8 cellular contexts compared by ENCODE assay signal in genomic region chr12:93569301-93569655, GRCh38.
DNase-seq lines count a peak whose midpoint lies in the region; ATAC-seq and TF ChIP-seq lines count a peak whose summit lies in the region.

No MANE protein-coding gene starts in this region.

- H3K4me3 Mint-ChIP-seq in T-helper 2 cell treated with Interferon-gamma antibody and Interleukin-4, amounts not matched to agents 5 μg/mL and 100 μg/mL, for 36 hours, result peak overlapping the region; percentile 92

- DNase-seq in T-helper 2 cell treated with Interferon-gamma antibody and Interleukin-4, amounts not matched to agents 5 μg/mL and 100 μg/mL, for 36 hours (ENCODE audit: low spot score), result no peak
- DNase-seq in T-helper 2 cell, result no peak
- no peak for DNase-seq in NCI-H187 (lab: John Stamatoyannopoulos, UW)

- H3K27ac Mint-ChIP-seq in T-helper 2 cell treated with Interferon-gamma antibody and Interleukin-4, amounts not matched to agents 5 μg/mL and 100 μg/mL, for 36 hours, result peak overlapping the region; percentile 52

- no peaks in the 10 kb centered on the region for H3K9me3 Mint-ChIP-seq in T-helper 2 cell treated with Interferon-gamma antibody and Interleukin-4, amounts not matched to agents 5 μg/mL and 100 μg/mL, for 36 hours

- H3K27me3 ChIP-seq in iPS-15b (ENCODE audit: control insufficient read depth, insufficient read depth, low read length), result peaks cover 51% of the 10 kb centered on the region
- H3K27me3 ChIP-seq in subcutaneous abdominal adipose tissue (ENCODE audit: control insufficient read depth in 5 of 5, insufficient read depth in 4 of 5, low read length in 5 of 5), result no peaks in the 10 kb centered on the region

- H3K36me3 ChIP-seq in iPS-15b (ENCODE audit: control insufficient read depth, insufficient read depth, low read length), result no peaks in the 10 kb centered on the region
- peaks cover 0 to 12% (median 8%) of the 10 kb centered on the region in 5 donors for H3K36me3 ChIP-seq in subcutaneous abdominal adipose tissue (ENCODE audit: control insufficient read depth in 5 of 5, insufficient read depth in 5 of 5, low read length in 5 of 5)

- H3K4me1 ChIP-seq in iPS-15b (ENCODE audit: control insufficient read depth, insufficient read depth, low read length) (peaks cover 5% of the 10 kb centered on the region), subcutaneous abdominal adipose tissue (ENCODE audit: control insufficient read depth in 5 of 5, insufficient read depth in 5 of 5, low read length in 5 of 5) (peaks cover 0 to 39% (median 37%) of the 10 kb centered on the region in 5 donors)

- no peak for TF ChIP-seq CTCF in WI38 (IDR thresholded peaks at IDR 0.05; ENCODE audit: low read depth, low read length)

- peaks cover 30% of the 10 kb centered on the region for H3K36me3 Mint-ChIP-seq in T-helper 2 cell treated with Interferon-gamma antibody and Interleukin-4, amounts not matched to agents 5 μg/mL and 100 μg/mL, for 36 hours (ENCODE audit: low read depth)

- H3K27me3 Mint-ChIP-seq in T-helper 2 cell treated with Interferon-gamma antibody and Interleukin-4, amounts not matched to agents 5 μg/mL and 100 μg/mL, for 36 hours (ENCODE audit: low read depth), result peaks cover 22% of the 10 kb centered on the region

- no peak for ATAC-seq in GM21619 (IDR thresholded peaks at IDR 0.05; ENCODE audit: unreplicated experiment)
- no peak for ATAC-seq in HG03520 (IDR thresholded peaks at IDR 0.05; ENCODE audit: unreplicated experiment)

- H3K4me1 Mint-ChIP-seq in T-helper 2 cell treated with Interferon-gamma antibody and Interleukin-4, amounts not matched to agents 5 μg/mL and 100 μg/mL, for 36 hours (ENCODE audit: low read depth), result peaks cover 22% of the 10 kb centered on the region

- H3K9ac ChIP-seq in iPS-15b (ENCODE audit: low read depth, low read length), result peak overlapping the region; percentile 54
- H3K9ac ChIP-seq in subcutaneous abdominal adipose tissue (ENCODE audit: low read length in 5 of 5), result peak overlapping the region in 1 of 5 donors; percentile 14

- H3K27ac ChIP-seq in subcutaneous abdominal adipose tissue (ENCODE audit: low read depth, low read length), result no peak overlapping the region

- H3K9me3 ChIP-seq in iPS-15b (ENCODE audit: control insufficient read depth, insufficient read depth, low read length), result no peaks in the 10 kb centered on the region
- H3K9me3 ChIP-seq in subcutaneous abdominal adipose tissue (ENCODE audit: control insufficient read depth in 5 of 5, low read length in 5 of 5), result no peaks in the 10 kb centered on the region

- peak overlapping the region; percentile 81 for H3K4me3 ChIP-seq in WI38 (ENCODE audit: low read depth, low read length)
- peak overlapping the region; percentile 77 for H3K4me3 ChIP-seq in iPS-15b (ENCODE audit: low read depth, low read length)
- H3K4me3 ChIP-seq in subcutaneous abdominal adipose tissue (ENCODE audit: low read depth in 1 of 5, low read length in 5 of 5), result peak overlapping the region in 4 of 5 donors; percentile 51 to 88 (median 76)
